11 cellular contexts compared by ENCODE assay signal in the genomic region with DNA sequence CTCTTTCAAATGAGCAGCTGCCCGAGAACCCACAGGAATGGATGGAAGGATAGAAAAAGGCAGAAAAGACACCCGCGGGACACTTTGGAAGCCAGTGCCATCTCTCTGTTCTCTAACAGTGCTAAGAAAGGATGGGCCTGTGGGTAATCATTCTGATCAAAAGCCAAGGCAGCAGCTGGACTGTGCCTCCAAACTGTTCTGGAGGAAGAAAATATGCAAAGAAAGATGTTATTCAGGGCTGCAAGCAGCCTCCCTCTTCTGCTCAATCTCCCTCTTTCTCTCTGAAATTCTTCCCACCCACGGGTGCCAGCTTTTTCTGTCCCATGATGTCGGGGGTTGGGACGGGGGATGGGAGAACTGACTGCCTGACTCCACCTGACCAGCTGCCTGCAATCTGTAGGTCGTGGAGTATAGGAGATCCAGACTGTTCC. TPM values are rescaled to one million over a fixed set of nuclear protein-coding genes. Genes with fewer than 3 reads are reported as not detected.
DNase-seq lines count a peak whose midpoint lies in the region; ATAC-seq and TF ChIP-seq lines count a peak whose summit lies in the region.
"Had no signal": no experiment of that assay in that cellular context is flagged by ENCODE, and none has a peak within 500 bp of the region (broad histone marks: within the 10 kb centered on the region; RNA-seq: fewer than 3 reads in every experiment).

No MANE protein-coding gene starts in this region.

- ATAC-seq in thoracic aorta (ENCODE audit: insufficient number of reproducible peaks, low FRiP score, low read depth) = no peak
- no peak for ATAC-seq in GM18909 (IDR thresholded peaks at IDR 0.05; ENCODE audit: poor library complexity, unreplicated experiment)
- ATAC-seq in HG03520 (IDR thresholded peaks at IDR 0.05; ENCODE audit: unreplicated experiment) = no peak
- ATAC-seq: stimulated activated naive CD8-positive, alpha-beta T cell treated with anti-CD3 and anti-CD28 coated beads, Interleukin-15, amount 100 ng/mL, for 72 hours had no signal

- no peaks in the 10 kb centered on the region for H3K9me3 Mint-ChIP-seq in chondrocyte (ENCODE audit: low read depth)
- H3K9me3 Mint-ChIP-seq in activated T-helper 2 cell treated with anti-CD3 and anti-CD28 coated beads, Interferon-gamma antibody, Interleukin-2, Interleukin-4, amounts not matched to agents 10 μg/mL and 5 μg/mL and 100 μg/mL, durations not matched to agents 14 hours and 24 hours and 36 hours = no peaks in the 10 kb centered on the region
- H3K9me3 Mint-ChIP-seq: stimulated activated naive CD8-positive, alpha-beta T cell treated with anti-CD3 and anti-CD28 coated beads, Interleukin-15, amount 100 ng/mL, for 72 hours had no signal

- peaks cover 10 to 19% of the 10 kb centered on the region in 2 donors for H3K4me1 ChIP-seq in thoracic aorta (ENCODE audit: control insufficient read depth in 1 of 2, low read depth in 2 of 2)

- intact Hi-C loops in activated T-helper 2 cell treated with anti-CD3 and anti-CD28 coated beads, Interferon-gamma antibody, Interleukin-2, Interleukin-4, amounts not matched to agents 10 μg/mL and 5 μg/mL and 100 μg/mL, durations not matched to agents 14 hours and 24 hours and 36 hours (cut with micrococcal nuclease) = no loop called here

- peak overlapping the region; percentile 92 for H3K27ac Mint-ChIP-seq in chondrocyte (ENCODE audit: unreplicated experiment)
- no peak overlapping the region for H3K27ac Mint-ChIP-seq in activated T-helper 2 cell treated with anti-CD3 and anti-CD28 coated beads, Interferon-gamma antibody, Interleukin-2, Interleukin-4, amounts not matched to agents 10 μg/mL and 5 μg/mL and 100 μg/mL, durations not matched to agents 14 hours and 24 hours and 36 hours

- TF ChIP-seq CTCF in chondrocyte (IDR thresholded peaks at IDR 0.05) (no peak), thoracic aorta (IDR thresholded peaks at IDR 0.05) (no peak)

- peak overlapping the region; percentile 80 to 85 for H3K27ac ChIP-seq in thoracic aorta

- no peaks in the 10 kb centered on the region for H3K9me3 ChIP-seq in thoracic aorta

- no peak overlapping the region for H3K4me3 ChIP-seq in thoracic aorta

- H3K36me3 ChIP-seq in thoracic aorta = no peaks in the 10 kb centered on the region

- H3K27me3 ChIP-seq in thoracic aorta (replicated peaks; ENCODE audit: insufficient read depth) = no peaks in the 10 kb centered on the region

- peaks cover 28% of the 10 kb centered on the region for H3K4me1 Mint-ChIP-seq in chondrocyte (ENCODE audit: low read depth)
- H3K4me1 Mint-ChIP-seq in activated T-helper 2 cell treated with anti-CD3 and anti-CD28 coated beads, Interferon-gamma antibody, Interleukin-2, Interleukin-4, amounts not matched to agents 10 μg/mL and 5 μg/mL and 100 μg/mL, durations not matched to agents 14 hours and 24 hours and 36 hours (ENCODE audit: low read depth) = no peaks in the 10 kb centered on the region
- H3K4me1 Mint-ChIP-seq: stimulated activated naive CD8-positive, alpha-beta T cell treated with anti-CD3 and anti-CD28 coated beads, Interleukin-15, amount 100 ng/mL, for 72 hours had no signal

- no peaks in the 10 kb centered on the region for H3K36me3 Mint-ChIP-seq in chondrocyte (ENCODE audit: low read depth)
- no peaks in the 10 kb centered on the region for H3K36me3 Mint-ChIP-seq in activated T-helper 2 cell treated with anti-CD3 and anti-CD28 coated beads, Interferon-gamma antibody, Interleukin-2, Interleukin-4, amounts not matched to agents 10 μg/mL and 5 μg/mL and 100 μg/mL, durations not matched to agents 14 hours and 24 hours and 36 hours (ENCODE audit: low read depth)

- no peaks in the 10 kb centered on the region for H3K27me3 Mint-ChIP-seq in chondrocyte (ENCODE audit: low read depth)
- no peaks in the 10 kb centered on the region for H3K27me3 Mint-ChIP-seq in activated T-helper 2 cell treated with anti-CD3 and anti-CD28 coated beads, Interferon-gamma antibody, Interleukin-2, Interleukin-4, amounts not matched to agents 10 μg/mL and 5 μg/mL and 100 μg/mL, durations not matched to agents 14 hours and 24 hours and 36 hours (ENCODE audit: low read depth)
- H3K27me3 Mint-ChIP-seq: stimulated activated naive CD8-positive, alpha-beta T cell treated with anti-CD3 and anti-CD28 coated beads, Interleukin-15, amount 100 ng/mL, for 72 hours had no signal

- peak; percentile 3 for DNase-seq in DMS79 treated with DMSO at 0.1 percent for 48 hours (lab: John Stamatoyannopoulos, UW)
- DNase-seq in DMS79 (lab: John Stamatoyannopoulos, UW) = no peak
- no peak for DNase-seq in chondrocyte (ENCODE audit: low spot score)
- DNase-seq in midbrain (lab: John Stamatoyannopoulos, UW) = peak; percentile 17
- DNase-seq in thoracic aorta (ENCODE audit: low spot score) = no peak
- DNase-seq in activated T-helper 2 cell treated with anti-CD3 and anti-CD28 coated beads, Interferon-gamma antibody, Interleukin-2, Interleukin-4, amounts not matched to agents 10 μg/mL and 5 μg/mL and 100 μg/mL, durations not matched to agents 14 hours and 24 hours and 36 hours (ENCODE audit: low spot score) = no peak
- DNase-seq: 8988T; MM.1S; stimulated activated naive CD8-positive, alpha-beta T cell treated with anti-CD3 and anti-CD28 coated beads, Interleukin-15, amount 100 ng/mL, for 72 hours had no signal

- H3K4me3 Mint-ChIP-seq in chondrocyte (ENCODE audit: unreplicated experiment) = no peak overlapping the region
- no peak overlapping the region for H3K4me3 Mint-ChIP-seq in activated T-helper 2 cell treated with anti-CD3 and anti-CD28 coated beads, Interferon-gamma antibody, Interleukin-2, Interleukin-4, amounts not matched to agents 10 μg/mL and 5 μg/mL and 100 μg/mL, durations not matched to agents 14 hours and 24 hours and 36 hours (ENCODE audit: low read depth)
- H3K4me3 Mint-ChIP-seq: stimulated activated naive CD8-positive, alpha-beta T cell treated with anti-CD3 and anti-CD28 coated beads, Interleukin-15, amount 100 ng/mL, for 72 hours had no signal

RNA-seq across cellular contexts. Expression of gene FTH1, which starts 37.8 kb away (rescaled TPM):
- total RNA-seq in chondrocyte = 3,793 to 4,450 TPM (median 3,807 TPM) in 3 replicates
- 1,000 to 10,000 TPM; 1,820 to 2,025 TPM for total RNA-seq in thoracic aorta
- 568 and 585 TPM in 2 replicates for total RNA-seq in activated T-helper 2 cell treated with anti-CD3 and anti-CD28 coated beads, Interferon-gamma antibody, Interleukin-2, Interleukin-4, amounts not matched to agents 10 μg/mL and 5 μg/mL and 100 μg/mL, durations not matched to agents 14 hours and 24 hours and 36 hours

RNA-seq across cellular contexts. Expression of gene BEST1, which starts 55.1 kb away (rescaled TPM):
- total RNA-seq in chondrocyte (1.3 to 4.5 TPM (median 2.8 TPM) in 3 replicates), thoracic aorta (1 to 10 TPM; 4.7 to 8.0 TPM)
- 0.09 TPM in 1 of 2 replicates, not detected in the other for total RNA-seq in activated T-helper 2 cell treated with anti-CD3 and anti-CD28 coated beads, Interferon-gamma antibody, Interleukin-2, Interleukin-4, amounts not matched to agents 10 μg/mL and 5 μg/mL and 100 μg/mL, durations not matched to agents 14 hours and 24 hours and 36 hours

Comparison
In these comparisons a context has a peak if more than half of its experiments do, and no peak if none do; other contexts are left out.
1. DNase-seq: peak in DMS79 treated with DMSO at 0.1 percent for 48 hours (single experiment) and midbrain (single experiment); none in DMS79 (single experiment), chondrocyte (single experiment), thoracic aorta (single experiment) and activated T-helper 2 cell treated with anti-CD3 and anti-CD28 coated beads, Interferon-gamma antibody, Interleukin-2, Interleukin-4, amounts not matched to agents 10 μg/mL and 5 μg/mL and 100 μg/mL, durations not matched to agents 14 hours and 24 hours and 36 hours (single experiment).